In the genomic region with DNA sequence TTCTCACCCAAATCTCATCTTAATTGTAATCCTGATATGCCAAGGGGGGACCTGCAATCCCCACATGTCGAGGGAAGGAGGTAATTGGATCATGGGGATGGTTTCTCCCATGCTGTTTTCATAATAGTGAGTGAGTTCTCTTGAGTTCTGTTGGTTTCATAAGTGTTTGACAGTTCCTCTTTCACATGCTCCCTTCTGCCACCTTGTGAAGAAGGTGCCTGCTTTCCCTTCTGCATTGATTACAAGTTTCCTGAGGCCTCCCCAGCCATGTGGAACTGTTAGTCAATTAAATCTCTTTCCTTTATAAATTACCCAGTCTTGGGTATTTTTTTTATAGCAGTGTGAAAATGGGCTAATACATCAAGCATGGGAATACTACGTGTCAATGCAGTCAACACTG, we compare ENCODE assay signal across 13 cellular contexts.
DNase-seq lines count a peak whose midpoint lies in the region; ATAC-seq, FAIRE-seq and TF ChIP-seq lines count a peak whose summit lies in the region.
"Had no signal": no experiment of that assay in that cellular context is flagged by ENCODE, and none has a peak within 500 bp of the region (broad histone marks: within the 10 kb centered on the region; RNA-seq: fewer than 3 reads in every experiment).

No MANE protein-coding gene starts in this region.

- H3K36me3 ChIP-seq in osteoblast (ENCODE audit: insufficient read depth, low read length), result no peaks in the 10 kb centered on the region
- H3K36me3 ChIP-seq: right lobe of liver, thyroid gland had no signal

- H2AFZ ChIP-seq in osteoblast (ENCODE audit: low read length), result no peak overlapping the region

- H3K4me2 ChIP-seq in osteoblast (ENCODE audit: insufficient read depth, low read length), result no peak overlapping the region

- DNase-seq in GM12891 (ENCODE audit: insufficient read length, low spot score) (no peak), NAMALWA (ENCODE audit: low spot score) (peak; percentile 52), osteoblast (ENCODE audit: insufficient read length, low spot score, missing footprints) (no peak), GM13976 (ENCODE audit: low spot score) (no peak), NCI-H1417 (lab: John Stamatoyannopoulos, UW) (no peak)
- DNase-seq: NK-92 treated with Interleukin-12 subunit alpha and Interleukin-12 subunit beta, amount 100 ng/mL, for 24 hours; right lobe of liver; T-cell; thyroid gland had no signal

- no peaks in the 10 kb centered on the region for H4K20me1 ChIP-seq in osteoblast (ENCODE audit: insufficient read depth, low read length)

- no peaks in the 10 kb centered on the region for H3K79me2 ChIP-seq in osteoblast (ENCODE audit: insufficient read depth, low read length)

- TF ChIP-seq POLR2A in GM12891 (IDR thresholded peaks at IDR 0.05; ENCODE audit: low read depth, low read length), result no peak

- peak; percentile 65 for ATAC-seq in GM19467 (IDR thresholded peaks at IDR 0.05; ENCODE audit: unreplicated experiment)
- peak; percentile 72 for ATAC-seq in HG02973 (IDR thresholded peaks at IDR 0.05; ENCODE audit: unreplicated experiment)
- ATAC-seq in activated CD4-positive, CD25-positive, alpha-beta regulatory T cell treated with anti-CD3 and anti-CD28 coated beads, Interleukin-2, amount 50 U/mL, for 24 hours, result no peak
- ATAC-seq: right lobe of liver, T-cell had no signal

- no peaks in the 10 kb centered on the region for H3K27me3 ChIP-seq in osteoblast (ENCODE audit: insufficient read depth, low read length)
- H3K27me3 ChIP-seq: right lobe of liver, thyroid gland had no signal

- in situ Hi-C loops in GM13976 (cut with MboI; ENCODE audit: low sequenced_read_pairs, unreplicated experiment), result no loop called here

- no peak overlapping the region for H3K27ac ChIP-seq in osteoblast (ENCODE audit: low read depth, low read length)
- H3K27ac ChIP-seq: right lobe of liver, thyroid gland had no signal

- no peaks in the 10 kb centered on the region for H3K4me1 ChIP-seq in osteoblast (ENCODE audit: insufficient read depth, low read length)
- H3K4me1 ChIP-seq: right lobe of liver, thyroid gland had no signal

- H3K4me3 ChIP-seq in osteoblast (ENCODE audit: insufficient read depth, low read length), result no peak overlapping the region
- H3K4me3 ChIP-seq: right lobe of liver, thyroid gland had no signal

- no peaks in the 10 kb centered on the region for H3K9me3 ChIP-seq in osteoblast (ENCODE audit: low read depth, low read length)
- H3K9me3 ChIP-seq: right lobe of liver, thyroid gland had no signal

- TF ChIP-seq CTCF in osteoblast (IDR thresholded peaks at IDR 0.05; ENCODE audit: extremely low read depth, low read depth, low read length), result no peak
- TF ChIP-seq CTCF in GM13976 (IDR thresholded peaks at IDR 0.05; ENCODE audit: borderline replicate concordance, control extremely low read depth, extremely low read depth, insufficient read depth, missing control alignments), result no peak

- FAIRE-seq in GM12891 (lab: Jason Lieb, UNC), result peak; percentile 81
- FAIRE-seq: colon had no signal

TF ChIP-seq in GM12891, 5 proteins besides CTCF, POLR2A, EP300 and RAD21:
- TF ChIP-seq PAX5 (IDR thresholded peaks at IDR 0.05; ENCODE audit: insufficient read depth, low read length, severe bottlenecking) (no peak), SPI1 (IDR thresholded peaks at IDR 0.05; ENCODE audit: low read depth, low read length) (peak; percentile 84)

Comparison
In these comparisons a context has a peak if more than half of its experiments do, and no peak if none do; other contexts are left out.
1. ATAC-seq: peak in GM19467 (single experiment) and HG02973 (single experiment); none in activated CD4-positive, CD25-positive, alpha-beta regulatory T cell treated with anti-CD3 and anti-CD28 coated beads, Interleukin-2, amount 50 U/mL, for 24 hours (0 of 2).